Comparison of ENCODE assay signal across 10 cellular contexts in the genomic region with DNA sequence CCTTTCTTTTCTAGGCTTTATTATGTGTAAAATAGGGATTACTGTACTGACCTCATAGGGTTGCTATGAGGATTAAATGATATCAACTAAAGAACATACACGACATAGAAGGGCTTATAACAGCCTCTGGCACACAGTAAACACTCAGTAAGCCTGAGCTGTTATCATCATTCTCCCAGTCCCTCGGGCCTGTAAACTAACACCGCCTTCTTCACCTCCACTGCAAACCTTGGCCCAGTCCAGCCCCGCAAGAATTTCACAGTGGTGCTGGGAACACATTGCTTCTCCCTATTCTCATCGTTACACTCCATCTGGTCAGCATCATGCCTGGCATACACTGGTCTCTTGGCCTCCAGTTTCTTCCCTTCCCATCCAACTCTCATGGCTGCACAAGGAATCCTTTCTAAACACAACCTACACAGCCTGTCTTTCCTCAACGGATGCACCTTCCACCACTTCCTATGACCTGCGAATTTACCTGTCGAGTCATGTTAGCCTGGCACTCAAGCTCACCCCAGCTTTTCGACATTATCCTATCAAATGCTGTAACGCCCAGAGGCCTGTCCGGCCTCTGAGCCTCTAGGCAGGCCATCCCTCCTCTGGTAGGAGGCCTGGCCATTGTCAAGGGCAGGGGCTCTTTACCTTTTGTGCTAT.
A peak's percentile ranks its signal among the peaks of the same experiment; 100 is the strongest.
DNase-seq lines count a peak whose midpoint lies in the region; ATAC-seq, FAIRE-seq and TF ChIP-seq lines count a peak whose summit lies in the region.
"Had no signal": no experiment of that assay in that cellular context is flagged by ENCODE, and none has a peak within 500 bp of the region (broad histone marks: within the 10 kb centered on the region; RNA-seq: fewer than 3 reads in every experiment).

No MANE protein-coding gene starts in this region.

- FAIRE-seq in GM12891 (lab: Jason Lieb, UNC) (no peak), pancreas (lab: Jason Lieb, UNC) (no peak)

- DNase-seq in AG09309 (ENCODE audit: low read depth) (peak; percentile 43), mucosa of gallbladder (ENCODE audit: low spot score) (peak; percentile 43), GM12891 (ENCODE audit: insufficient read length, low spot score) (no peak), NOMO-1 treated with dmso at 0.1 percent for 144 hours (lab: John Stamatoyannopoulos, UW; ENCODE audit: unreplicated experiment) (no peak), pancreas (no peak)
- DNase-seq in central memory CD8-positive, alpha-beta T cell (ENCODE audit: low spot score in 2 of 2) = no peak
- DNase-seq: amniotic stem cell, DMS79 treated with DMSO at 0.1 percent for 48 hours had no signal

- H3K27ac Mint-ChIP-seq in central memory CD8-positive, alpha-beta T cell (ENCODE audit: low read depth) = peak overlapping the region; percentile 70

- TF ChIP-seq POLR2A in GM12891 (IDR thresholded peaks at IDR 0.05; ENCODE audit: low read depth, low read length) = no peak

- H3K27ac ChIP-seq in HUES48 (ENCODE audit: low read depth, low read length) = peak overlapping the region; percentile 22
- H3K27ac ChIP-seq in pancreas = no peak overlapping the region

- no peak overlapping the region for H3K9ac ChIP-seq in HUES48 (ENCODE audit: low read depth, low read length)

- no peaks in the 10 kb centered on the region for H3K27me3 Mint-ChIP-seq in central memory CD8-positive, alpha-beta T cell

- H3K4me3 ChIP-seq in AG09309 (ENCODE audit: control insufficient read depth, low read depth, low read length) = no peak overlapping the region
- no peak overlapping the region for H3K4me3 ChIP-seq in HUES48 (ENCODE audit: low read depth, low read length)
- H3K4me3 ChIP-seq in pancreas = no peak overlapping the region

- H3K27me3 ChIP-seq in HUES48 (ENCODE audit: control insufficient read depth, insufficient read depth, low read length) (no peaks in the 10 kb centered on the region), pancreas (no peaks in the 10 kb centered on the region)

- intact Hi-C loops in pancreas (cut with DNase I) = no loop called here

- H3K36me3 Mint-ChIP-seq in central memory CD8-positive, alpha-beta T cell (ENCODE audit: insufficient read depth) = peaks cover 36% of the 10 kb centered on the region

- 68 to 72% methylated on average over 11 of the region's 11 CpGs for WGBS in pancreas, 2 donors

- peak overlapping the region; percentile 48 for H3K4me3 Mint-ChIP-seq in central memory CD8-positive, alpha-beta T cell

- no peaks in the 10 kb centered on the region for H3K9me3 ChIP-seq in HUES48 (ENCODE audit: control insufficient read depth, insufficient read depth, low read length)
- no peaks in the 10 kb centered on the region for H3K9me3 ChIP-seq in pancreas

- no peak for TF ChIP-seq CTCF in AG09309 (IDR thresholded peaks at IDR 0.05; ENCODE audit: control insufficient read depth, insufficient read depth, low read depth, low read length, missing control alignments)
- no peak for TF ChIP-seq CTCF in pancreas (IDR thresholded peaks at IDR 0.05)

- H3K4me1 ChIP-seq in HUES48 (ENCODE audit: control insufficient read depth, insufficient read depth, low read length) = no peaks in the 10 kb centered on the region
- H3K4me1 ChIP-seq in pancreas = no peaks in the 10 kb centered on the region

- H3K9me3 Mint-ChIP-seq in central memory CD8-positive, alpha-beta T cell = no peaks in the 10 kb centered on the region

- peak; percentile 31 for ATAC-seq in central memory CD8-positive, alpha-beta T cell (replicated peaks; ENCODE audit: extremely low read depth, poor library complexity, severe bottlenecking)
- no peak for ATAC-seq in HG03439 (IDR thresholded peaks at IDR 0.05; ENCODE audit: unreplicated experiment)
- ATAC-seq in pancreas = no peak

- H3K4me1 Mint-ChIP-seq in central memory CD8-positive, alpha-beta T cell = peaks cover 94% of the 10 kb centered on the region

- peaks cover 6% of the 10 kb centered on the region; the same call in 1 of the 2 replicates for H3K36me3 ChIP-seq in HUES48 (ENCODE audit: control insufficient read depth, insufficient read depth, low read length)
- H3K36me3 ChIP-seq in pancreas = no peaks in the 10 kb centered on the region

TF ChIP-seq in GM12891, 5 proteins besides CTCF, POLR2A, EP300 and RAD21:
- TF ChIP-seq TAF1 (IDR thresholded peaks at IDR 0.05; ENCODE audit: low read depth, low read length) (no peak), SPI1 (IDR thresholded peaks at IDR 0.05; ENCODE audit: low read depth, low read length) (no peak), POLR2AphosphoS5 (IDR thresholded peaks at IDR 0.05; ENCODE audit: low read depth, low read length) (no peak), POU2F2 (IDR thresholded peaks at IDR 0.05; ENCODE audit: low read depth, low read length) (no peak), PAX5 (IDR thresholded peaks at IDR 0.05; ENCODE audit: insufficient read depth, low read length, severe bottlenecking) (no peak)

Comparison
In these comparisons a context has a peak if more than half of its experiments do, and no peak if none do; other contexts are left out.
1. DNase-seq: peak in AG09309 (single experiment) and mucosa of gallbladder (single experiment); none in central memory CD8-positive, alpha-beta T cell (0 of 2), GM12891 (single experiment), NOMO-1 treated with dmso at 0.1 percent for 144 hours (single experiment) and pancreas (0 of 6).